In the genomic region with DNA sequence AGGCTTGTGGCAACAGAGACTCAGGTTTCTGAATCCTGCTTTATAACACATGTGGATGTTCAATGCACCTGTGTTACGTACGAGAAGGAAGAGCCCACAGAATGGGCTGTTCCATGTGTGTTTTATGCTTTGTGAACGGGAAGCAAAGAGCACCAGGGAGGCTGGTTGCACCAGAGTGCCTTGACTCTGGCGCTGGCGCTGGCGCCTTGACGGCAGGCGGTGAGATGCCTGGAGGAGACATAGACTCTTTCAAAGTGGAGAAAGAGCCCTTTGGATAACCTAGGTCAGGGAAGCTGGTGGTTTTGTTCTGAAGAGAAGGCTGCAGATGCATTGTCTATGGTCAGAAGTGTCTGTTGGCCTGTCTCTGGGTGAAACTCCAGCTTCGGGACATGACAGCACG, we compare ENCODE assay signal across 24 cellular contexts.
"Had no signal": no experiment of that assay in that cellular context is flagged by ENCODE, and none has a peak within 500 bp of the region (broad histone marks: within the 10 kb centered on the region; RNA-seq: fewer than 3 reads in every experiment).

No MANE protein-coding gene starts in this region.

- H3K4me1 ChIP-seq: parathyroid adenoma, psoas muscle, uterus had no signal

- H3K9ac ChIP-seq: parathyroid adenoma had no signal

- ATAC-seq: activated naive CD4-positive, alpha-beta T cell treated with anti-CD3 and anti-CD28 coated beads, Interleukin-2, amount 50 U/mL, for 72 hours; activated T-cell treated with anti-CD3 and anti-CD28 coated beads, Interleukin-2, amount 50 U/mL, for 72 hours; left cardiac atrium; left ventricle myocardium superior; psoas muscle; stimulated activated naive B cell treated with anti-CD40 and anti-IgM and Interleukin-4, amounts not matched to agents 10 μg/mL and 1 μg/mL and 100 μg/mL, for 72 hours; T-helper 17 cell had no signal

- DNase-seq: activated CD4-positive, alpha-beta T cell treated with anti-CD3 and anti-CD28 coated beads, Interleukin-2, amount 10 ng/mL, durations not matched to agents 7 days and 5 days; activated CD4-positive, CD25-positive, alpha-beta regulatory T cell treated with anti-CD3 and anti-CD28 coated beads, Interleukin-2, amount 50 U/mL, for 72 hours; activated naive CD4-positive, alpha-beta T cell; activated T-cell treated with anti-CD3 and anti-CD28 coated beads for 4 hours; activated T-cell treated with anti-CD3 and anti-CD28 coated beads, Interleukin-2, amount 50 U/mL, for 72 hours; dermis blood vessel endothelial cell; effector CD4-positive, alpha-beta T cell; esophagus squamous epithelium; left cardiac atrium; left ventricle myocardium superior; nephron progenitor cell; occipital lobe; psoas muscle; stimulated activated CD4-positive, alpha-beta T cell treated with anti-CD3 and anti-CD28 coated beads, Interleukin-2, amount 100 ng/mL, for 24 hours; stimulated activated naive B cell treated with anti-CD40 and anti-IgM and Interleukin-4, amounts not matched to agents 10 μg/mL and 1 μg/mL and 100 μg/mL, for 72 hours; stomach; T-helper 17 cell; uterus had no signal

- H3K4me3 ChIP-seq: esophagus squamous epithelium, psoas muscle, sigmoid colon, smooth muscle cell, stomach, thoracic aorta, uterus had no signal

- H3K36me3 ChIP-seq: esophagus squamous epithelium, sigmoid colon, stomach, thoracic aorta, uterus had no signal

- H3K4me3 Mint-ChIP-seq: activated CD4-positive, alpha-beta T cell treated with anti-CD3 and anti-CD28 coated beads, Interleukin-2, amount 10 ng/mL, durations not matched to agents 7 days and 5 days; activated T-cell treated with anti-CD3 and anti-CD28 coated beads, Interleukin-2, amount 50 U/mL, for 72 hours; nephron progenitor cell; stimulated activated naive B cell treated with anti-CD40 and anti-IgM and Interleukin-4, amounts not matched to agents 10 μg/mL and 1 μg/mL and 100 μg/mL, for 72 hours; T-helper 17 cell had no signal

- H3K36me3 Mint-ChIP-seq: activated naive CD4-positive, alpha-beta T cell treated with anti-CD3 and anti-CD28 coated beads, Interleukin-2, amount 50 U/mL, for 72 hours; stimulated activated naive B cell treated with anti-CD40 and anti-IgM and Interleukin-4, amounts not matched to agents 10 μg/mL and 1 μg/mL and 100 μg/mL, for 72 hours had no signal

- H3K27ac ChIP-seq: epithelial cell of prostate, parathyroid adenoma, psoas muscle, stomach, thoracic aorta, uterus had no signal

- H3K4me1 Mint-ChIP-seq: activated CD4-positive, alpha-beta T cell treated with anti-CD3 and anti-CD28 coated beads, Interleukin-2, amount 10 ng/mL, durations not matched to agents 7 days and 5 days; T-helper 17 cell had no signal

- H2AFZ ChIP-seq: parathyroid adenoma had no signal

- H3K79me2 ChIP-seq: parathyroid adenoma had no signal

- H3K27me3 ChIP-seq: esophagus squamous epithelium, sigmoid colon, stomach, uterus had no signal

- H3K9me3 ChIP-seq: esophagus squamous epithelium, psoas muscle, sigmoid colon, stomach, thoracic aorta, uterus had no signal

- H3K9me3 Mint-ChIP-seq: activated CD4-positive, alpha-beta T cell treated with anti-CD3 and anti-CD28 coated beads, Interleukin-2, amount 10 ng/mL, durations not matched to agents 7 days and 5 days; activated naive CD4-positive, alpha-beta T cell treated with anti-CD3 and anti-CD28 coated beads, Interleukin-2, amount 50 U/mL, for 72 hours; activated T-cell treated with anti-CD3 and anti-CD28 coated beads, Interleukin-2, amount 50 U/mL, for 72 hours; nephron progenitor cell; stimulated activated naive B cell treated with anti-CD40 and anti-IgM and Interleukin-4, amounts not matched to agents 10 μg/mL and 1 μg/mL and 100 μg/mL, for 72 hours had no signal

- H3K27me3 Mint-ChIP-seq: stimulated activated naive B cell treated with anti-CD40 and anti-IgM and Interleukin-4, amounts not matched to agents 10 μg/mL and 1 μg/mL and 100 μg/mL, for 72 hours had no signal

- H3K27ac Mint-ChIP-seq: activated CD4-positive, alpha-beta T cell treated with anti-CD3 and anti-CD28 coated beads, Interleukin-2, amount 10 ng/mL, durations not matched to agents 7 days and 5 days; activated T-cell treated with anti-CD3 and anti-CD28 coated beads, Interleukin-2, amount 50 U/mL, for 72 hours; nephron progenitor cell; stimulated activated naive B cell treated with anti-CD40 and anti-IgM and Interleukin-4, amounts not matched to agents 10 μg/mL and 1 μg/mL and 100 μg/mL, for 72 hours; T-helper 17 cell had no signal
